Comparison of ENCODE assay signal across 8 cellular contexts in genomic region chr10:3071405-3072198, GRCh38. TPM values are rescaled to one million over a fixed set of nuclear protein-coding genes. Genes with fewer than 3 reads are reported as not detected.
DNase-seq lines count a peak whose midpoint lies in the region; ATAC-seq, FAIRE-seq and TF ChIP-seq lines count a peak whose summit lies in the region.

No MANE protein-coding gene starts in this region.

- H3K27me3 ChIP-seq in K562 (ENCODE audit: control insufficient read depth in 2 of 2, insufficient read depth in 2 of 2, low read length in 2 of 2), result peaks cover 0 to under 1% of the 10 kb centered on the region in 2 experiments; a peak in 1 of 5 replicates
- no peaks in the 10 kb centered on the region for H3K27me3 ChIP-seq in skeletal muscle satellite cell (ENCODE audit: control insufficient read depth, insufficient read depth, low read length)
- peaks cover 17 to 29% (median 21%) of the 10 kb centered on the region in 3 donors for H3K27me3 ChIP-seq in gastrocnemius medialis

- H3K27ac ChIP-seq in K562 (ENCODE audit: extremely low read depth, low read depth, low read length) (no peak overlapping the region; the same call in 2 of the 3 replicates), gastrocnemius medialis (no peak overlapping the region)

- TF ChIP-seq POLR2A in K562 (conservative IDR thresholded peaks at IDR 0.05), result no peak
- TF ChIP-seq POLR2A in gastrocnemius medialis (IDR thresholded peaks at IDR 0.05), result no peak

- FAIRE-seq in RCC 7860 (lab: Jason Lieb, UNC) (peak; percentile 98), K562 (lab: Jason Lieb, UNC) (peak; percentile 91)

- TF ChIP-seq CTCF in K562 (IDR thresholded peaks at IDR 0.05 in 2 of 3, conservative IDR thresholded peaks at IDR 0.05 in 1 of 3; ENCODE audit: insufficient read depth in 2 of 3, low read depth in 1 of 3, low read length in 3 of 3) (no peak), gastrocnemius medialis (IDR thresholded peaks at IDR 0.05 in 4 of 5, conservative IDR thresholded peaks at IDR 0.05 in 1 of 5) (no peak)

- no peak overlapping the region for H2AFZ ChIP-seq in K562 (ENCODE audit: low read depth, low read length)

- peaks cover 69% of the 10 kb centered on the region for H3K36me3 ChIP-seq in K562 (ENCODE audit: control insufficient read depth, insufficient read depth, low read length)
- peaks cover 63% of the 10 kb centered on the region for H3K36me3 ChIP-seq in skeletal muscle satellite cell (ENCODE audit: insufficient read depth, low read length)
- H3K36me3 ChIP-seq in gastrocnemius medialis, result no peaks in the 10 kb centered on the region

- H3K4me1 ChIP-seq in K562 (replicated peaks in 1 of 2; ENCODE audit: control insufficient read depth in 2 of 2, insufficient read depth in 2 of 2, low read length in 2 of 2) (peaks cover 47 to 65% of the 10 kb centered on the region in 2 experiments), skeletal muscle satellite cell (ENCODE audit: control insufficient read depth, insufficient read depth, low read length) (peaks cover 47% of the 10 kb centered on the region), gastrocnemius medialis (peaks cover 0 to 19% of the 10 kb centered on the region in 2 donors)

- DNase-seq in GM03348 (ENCODE audit: low spot score) (peak; percentile 57), RCC 7860 (ENCODE audit: low spot score) (peak; percentile 92), K562 (ENCODE audit: extremely low read depth in 1 of 4, low spot score in 3 of 4) (peak in 2 of 4 experiments; percentile 41 to 47), gastrocnemius medialis (no peak)

- H3K4me2 ChIP-seq in K562 (ENCODE audit: insufficient read depth, low read length), result peak overlapping the region; percentile 16; the same call in 1 of the 2 replicates
- peak overlapping the region; percentile 86 for H3K4me2 ChIP-seq in skeletal muscle satellite cell (ENCODE audit: low read length)

- ATAC-seq in K562, result no peak
- ATAC-seq in GM18520 (IDR thresholded peaks at IDR 0.05; ENCODE audit: unreplicated experiment), result no peak
- no peak for ATAC-seq in gastrocnemius medialis
- ATAC-seq in HG03571 (IDR thresholded peaks at IDR 0.05; ENCODE audit: unreplicated experiment), result no peak
- ATAC-seq in GM19467 (IDR thresholded peaks at IDR 0.05; ENCODE audit: unreplicated experiment), result no peak

- TF ChIP-seq RAD21 in K562 (CRISPR knock-in tag; conservative IDR thresholded peaks at IDR 0.05 in 1 of 2, IDR thresholded peaks at IDR 0.05 in 1 of 2), result no peak

- in situ Hi-C loops in K562 (cut with MboI), result no loop called here
- in situ Hi-C loops in gastrocnemius medialis (cut with MboI; ENCODE audit: low sequenced_read_pairs in 4 of 4), result no loop called here

- peaks cover 91% of the 10 kb centered on the region for H3K79me2 ChIP-seq in K562 (ENCODE audit: control insufficient read depth, insufficient read depth, low read length)

- POLR2A ChIA-PET in K562 (lab: Yijun Ruan, JAX), result interaction anchor here (0.7 to 1.7 kb wide), 4 partner anchors 12 to 65 kb away, joined by 3 to 12 read pairs (median 6); no protein-coding TSS in a partner anchor

- TF ChIP-seq EP300 in K562 (IDR thresholded peaks at IDR 0.05; ENCODE audit: low read length), result no peak

- intact Hi-C loops in K562 (cut with micrococcal nuclease) (no loop called here), gastrocnemius medialis (cut with DNase I; ENCODE audit: low total_unique reads) (no loop called here)

- peaks cover 24% of the 10 kb centered on the region; the same call in 1 of the 2 replicates for H4K20me1 ChIP-seq in K562 (replicated peaks; ENCODE audit: control insufficient read depth, insufficient read depth, low read length)

- 94% methylated on average over 13 of the region's 13 CpGs for WGBS in K562 (ENCODE audit: insufficient coverage, low coverage, missing lambda C conversion rate)

- peaks cover 3% of the 10 kb centered on the region for H3K9me1 ChIP-seq in K562 (ENCODE audit: control insufficient read depth, insufficient read depth, low read length)

- H3K9me3 ChIP-seq in K562 (replicated peaks; ENCODE audit: control insufficient read depth, insufficient read depth, low read depth, low read length) (no peaks in the 10 kb centered on the region), skeletal muscle satellite cell (replicated peaks; ENCODE audit: low read length) (no peaks in the 10 kb centered on the region), gastrocnemius medialis (no peaks in the 10 kb centered on the region)

- H3K4me3 ChIP-seq in K562 (no peak overlapping the region), skeletal muscle satellite cell (ENCODE audit: low read length) (no peak overlapping the region), gastrocnemius medialis (no peak overlapping the region)

- CTCF ChIA-PET in K562 (lab: Yijun Ruan, JAX; ENCODE audit: low intra/inter-chr PET ratio), result interaction anchor here (0.6 kb wide), 1 partner anchor 80 kb away, joined by 3 read pairs; no protein-coding TSS in a partner anchor

- H3K9ac ChIP-seq in K562 (ENCODE audit: insufficient read depth in 1 of 2, low read depth in 2 of 2, low read length in 2 of 2) (no peak overlapping the region; a peak in 2 of 4 replicates), skeletal muscle satellite cell (ENCODE audit: low read depth, low read length) (no peak overlapping the region)

- BruUV-seq in K562 (replicated peaks; lab: Mats Ljungman, UMichigan), result no TSS peak

TF ChIP-seq in K562, 482 proteins besides CTCF, POLR2A, EP300 and RAD21 (continues in another document):
- peak; percentile 73 for TF ChIP-seq DPF2 (IDR thresholded peaks at IDR 0.05)
- TF ChIP-seq JUN (IDR thresholded peaks at IDR 0.05; ENCODE audit: borderline replicate concordance, low read depth, low read length), result peak; percentile 89; the same call in 1 of the 2 replicates
- TF ChIP-seq JUN (CRISPR knock-in tag; IDR thresholded peaks at IDR 0.05; ENCODE audit: borderline replicate concordance), result no peak
- TF ChIP-seq ZNF184 (CRISPR knock-in tag; IDR thresholded peaks at IDR 0.05), result no peak
- peak; percentile 61 for TF ChIP-seq ARID1B (IDR thresholded peaks at IDR 0.05)
- no peak for TF ChIP-seq HMGN3 (IDR thresholded peaks at IDR 0.05; ENCODE audit: borderline replicate concordance, extremely low read depth, insufficient read length, low read depth, low read length)
- TF ChIP-seq RHOXF2B (CRISPR knock-in tag; conservative IDR thresholded peaks at IDR 0.05), result no peak
- TF ChIP-seq XRCC4 (IDR thresholded peaks at IDR 0.05; ENCODE audit: extremely low read depth, insufficient read depth, insufficient read length), result no peak
- TF ChIP-seq HNRNPK (IDR thresholded peaks at IDR 0.05; ENCODE audit: low read depth, low read length, poor library complexity, severe bottlenecking), result no peak
- TF ChIP-seq ESRRB (CRISPR knock-in tag; IDR thresholded peaks at IDR 0.05; ENCODE audit: borderline replicate concordance), result no peak
- TF ChIP-seq ATF3 (IDR thresholded peaks at IDR 0.05), result peak; percentile 84
- TF ChIP-seq ATF3 (CRISPR knock-in tag; conservative IDR thresholded peaks at IDR 0.05), result no peak
- TF ChIP-seq CREB5 (CRISPR knock-in tag; IDR thresholded peaks at IDR 0.05), result no peak
- peak; percentile 97 for TF ChIP-seq FOSL1 (tag; conservative IDR thresholded peaks at IDR 0.05)
- TF ChIP-seq JUND (IDR thresholded peaks at IDR 0.05; ENCODE audit: borderline replicate concordance, low read depth, low read length), result peak; percentile 89
- TF ChIP-seq JUND (tag; IDR thresholded peaks at IDR 0.05; ENCODE audit: borderline replicate concordance, low read depth, low read length), result peak; percentile 80; the same call in 2 of the 3 replicates
- TF ChIP-seq MEF2A (IDR thresholded peaks at IDR 0.05; ENCODE audit: control insufficient read depth, low read depth, low read length), result no peak
- TF ChIP-seq ARNT (IDR thresholded peaks at IDR 0.05), result no peak

RNA-seq across cellular contexts. Expression of gene PFKP, which starts 4.3 kb away (rescaled TPM):
- 153 and 281 TPM in 2 replicates for total RNA-seq in K562 (2011; cell fraction: chromatin; rRNA removed; ENCODE audit: low replicate concordance)
- 147 and 149 TPM in 2 replicates for total RNA-seq in K562 (2011; cell fraction: nucleolus; rRNA removed)
- 120 and 125 TPM in 2 replicates for total RNA-seq in K562 (2011; cell fraction: nucleoplasm; rRNA removed)
- total RNA-seq in K562 (2014; rRNA removed) (91.6 and 109 TPM in 2 replicates), K562 (2014; rRNA removed; fragmentation: Illumina TruSeq; extraction: Trizol) (83.2 and 89.5 TPM in 2 replicates), K562 (2015; rRNA removed; fragmentation: Illumina TruSeq; extraction: Trizol) (62.1 and 65.2 TPM in 2 replicates), K562 (2021) (108 and 116 TPM in 2 replicates), gastrocnemius medialis (100 to 1,000 TPM in 1 of 4 donors, 10 to 100 TPM in 3; 21.3 to 171 (median 38.9) TPM)
- polyA plus RNA-seq in K562 (2011; rRNA removed) (34.7 and 50.3 TPM in 2 replicates), K562 (2014; fragmentation: Illumina TruSeq; extraction: Trizol) (57.4 and 72.3 TPM in 2 replicates), K562 (2014; fragmentation: Nextera tagmentation; extraction: Ambion mirVana) (10 to 100 TPM; 23.5 to 30.3 TPM), K562 (2014; rRNA removed) (65.2 and 71.1 TPM in 2 replicates)
- 29.5 and 50.9 TPM in 2 replicates for polyA plus RNA-seq in K562 (2011; cell fraction: cytosol; rRNA removed)
- polyA plus RNA-seq in K562 (2011; cell fraction: nucleus; rRNA removed), result 96.2 and 154 TPM in 2 replicates
- 94.4 and 95.0 TPM in 2 replicates for polyA plus RNA-seq in K562 (2012)
- polyA minus RNA-seq in K562 (2011; rRNA and poly(A)+ RNA removed), result 32.8 and 39.3 TPM in 2 replicates
- polyA minus RNA-seq in K562 (2011; cell fraction: cytosol; rRNA and poly(A)+ RNA removed), result 52.9 and 65.4 TPM in 2 replicates
- polyA minus RNA-seq in K562 (2011; cell fraction: nucleus; rRNA and poly(A)+ RNA removed), result 61.7 and 66.5 TPM in 2 replicates
- 265 and 306 TPM in 2 replicates for total RNA-seq in skeletal muscle satellite cell (2012; rRNA removed)

Comparison
In these comparisons a context has a peak if more than half of its experiments do, and no peak if none do; other contexts are left out.
1. DNase-seq: peak in GM03348 (single experiment) and RCC 7860 (single experiment); none in gastrocnemius medialis (0 of 2).